13 cellular contexts compared by ENCODE assay signal in genomic region chrX:111052478-111052877, GRCh38.
"Had no signal": no experiment of that assay in that cellular context is flagged by ENCODE, and none has a peak within 500 bp of the region (broad histone marks: within the 10 kb centered on the region; RNA-seq: fewer than 3 reads in every experiment).

No MANE protein-coding gene starts in this region.

- H3K4me1 Mint-ChIP-seq: stimulated activated memory B cell treated with anti-CD40 and anti-IgM and Interleukin-4, amounts not matched to agents 10 μg/mL and 1 μg/mL and 100 μg/mL, for 72 hours had no signal

- DNase-seq: activated CD4-positive, alpha-beta T cell treated with anti-CD3 and anti-CD28 coated beads, Interleukin-2, amount 50 U/mL, for 4 hours; activated CD4-positive, CD25-positive, alpha-beta regulatory T cell treated with anti-CD3 and anti-CD28 coated beads, Interleukin-2, amount 50 U/mL, for 72 hours; activated naive CD4-positive, alpha-beta T cell treated with Interleukin-2 at 50 U/mL for 16 hours; body of pancreas; left colon; lower lobe of right lung; pancreas; stimulated activated CD4-positive, alpha-beta T cell treated with anti-CD3 and anti-CD28 coated beads, Interleukin-4, amount 100 ng/mL, for 24 hours; upper lobe of right lung had no signal

- H3K27ac Mint-ChIP-seq: activated T-helper 2 cell treated with anti-CD3 and anti-CD28 coated beads, Interferon-gamma antibody, Interleukin-2, Interleukin-4, amounts not matched to agents 10 μg/mL and 5 μg/mL and 100 μg/mL, durations not matched to agents 14 hours and 24 hours and 36 hours; natural killer cell treated with Interleukin-12 subunit alpha and Interleukin-12 subunit beta and Interleukin-15 and Interleukin-18, amount 100 ng/mL, for 72 hours; stimulated activated memory B cell treated with anti-CD40 and anti-IgM and Interleukin-4, amounts not matched to agents 10 μg/mL and 1 μg/mL and 100 μg/mL, for 72 hours had no signal

- H3K4me3 Mint-ChIP-seq: natural killer cell treated with Interleukin-12 subunit alpha and Interleukin-12 subunit beta and Interleukin-15 and Interleukin-18, amount 100 ng/mL, for 72 hours; stimulated activated memory B cell treated with anti-CD40 and anti-IgM and Interleukin-4, amounts not matched to agents 10 μg/mL and 1 μg/mL and 100 μg/mL, for 72 hours had no signal

- H3K36me3 Mint-ChIP-seq: natural killer cell treated with Interleukin-12 subunit alpha and Interleukin-12 subunit beta and Interleukin-15 and Interleukin-18, amount 100 ng/mL, for 72 hours; stimulated activated memory B cell treated with anti-CD40 and anti-IgM and Interleukin-4, amounts not matched to agents 10 μg/mL and 1 μg/mL and 100 μg/mL, for 72 hours had no signal

- H3K27me3 Mint-ChIP-seq: stimulated activated memory B cell treated with anti-CD40 and anti-IgM and Interleukin-4, amounts not matched to agents 10 μg/mL and 1 μg/mL and 100 μg/mL, for 72 hours had no signal

- ATAC-seq: body of pancreas; left colon; lower lobe of right lung; pancreas; sciatic nerve; stimulated activated memory B cell treated with anti-CD40 and anti-IgM and Interleukin-4, amounts not matched to agents 10 μg/mL and 1 μg/mL and 100 μg/mL, for 72 hours; upper lobe of right lung had no signal

- H3K9me3 Mint-ChIP-seq: activated T-helper 2 cell treated with anti-CD3 and anti-CD28 coated beads, Interferon-gamma antibody, Interleukin-2, Interleukin-4, amounts not matched to agents 10 μg/mL and 5 μg/mL and 100 μg/mL, durations not matched to agents 14 hours and 24 hours and 36 hours; stimulated activated memory B cell treated with anti-CD40 and anti-IgM and Interleukin-4, amounts not matched to agents 10 μg/mL and 1 μg/mL and 100 μg/mL, for 72 hours had no signal
